In genomic region chr15:92616621-92617179, GRCh38 we compare ENCODE assay signal across 14 cellular contexts. TPM values are rescaled to one million over a fixed set of nuclear protein-coding genes. Genes with fewer than 3 reads are reported as not detected.
DNase-seq lines count a peak whose midpoint lies in the region; ATAC-seq, FAIRE-seq and TF ChIP-seq lines count a peak whose summit lies in the region.
"Had no signal": no experiment of that assay in that cellular context is flagged by ENCODE, and none has a peak within 500 bp of the region (broad histone marks: within the 10 kb centered on the region; RNA-seq: fewer than 3 reads in every experiment).

No MANE protein-coding gene starts in this region.

- POLR2A ChIA-PET in Caco-2 (lab: Charles Lee), result interaction anchor here (1.0 kb wide), 1 partner anchor 56 kb away, joined by 3 read pairs; no protein-coding TSS in a partner anchor

- peaks cover 37% of the 10 kb centered on the region for H3K4me1 ChIP-seq in Caco-2
- no peaks in the 10 kb centered on the region for H3K4me1 ChIP-seq in RWPE2 (ENCODE audit: insufficient read depth, poor library complexity, severe bottlenecking)
- peaks cover 19 to 28% of the 10 kb centered on the region in 2 donors for H3K4me1 ChIP-seq in left lung

- no peak for TF ChIP-seq POLR2A in GM12891 (IDR thresholded peaks at IDR 0.05; ENCODE audit: low read depth, low read length)

- H3K27ac ChIP-seq in RWPE2 (ENCODE audit: poor library complexity, severe bottlenecking) (no peak overlapping the region), left lung (peak overlapping the region; percentile 46 to 59)

- H3K27me3 ChIP-seq in Caco-2 (replicated peaks; ENCODE audit: control insufficient read depth, insufficient read depth, low read length), result no peaks in the 10 kb centered on the region
- H3K27me3 ChIP-seq in RWPE2 (ENCODE audit: insufficient read depth, poor library complexity, severe bottlenecking), result no peaks in the 10 kb centered on the region
- H3K27me3 ChIP-seq in left lung, result no peaks in the 10 kb centered on the region

- TF ChIP-seq CTCF in Caco-2 (IDR thresholded peaks at IDR 0.05; ENCODE audit: insufficient read depth in 1 of 2, low read depth in 1 of 2, low read length in 1 of 2, severe bottlenecking in 1 of 2, unreplicated experiment in 1 of 2) (no peak), RWPE2 (IDR thresholded peaks at IDR 0.05; ENCODE audit: poor library complexity, severe bottlenecking) (no peak), left lung (IDR thresholded peaks at IDR 0.05) (no peak), progenitor cell of endocrine pancreas (IDR thresholded peaks at IDR 0.05; ENCODE audit: unreplicated experiment) (no peak)

- ATAC-seq in RWPE2 (ENCODE audit: low read depth) (no peak), left lung (no peak), HG03135 (IDR thresholded peaks at IDR 0.05; ENCODE audit: unreplicated experiment) (no peak)

- H3K27ac Mint-ChIP-seq in Caco-2 (ENCODE audit: unreplicated experiment) (peak overlapping the region; percentile 86), progenitor cell of endocrine pancreas (peak overlapping the region; percentile 97)
- H3K27ac Mint-ChIP-seq: activated T-helper 1 cell treated with anti-CD3 and anti-CD28 coated beads, Interleukin-12 subunit alpha, Interleukin-12 subunit beta, Interleukin-2, Interleukin-4 antibody, amounts not matched to agents 30 ng/mL and 10 ng/mL and 1 ng/mL, durations not matched to agents 14 hours and 24 hours and 36 hours; T-helper 2 cell treated with Interferon-gamma antibody and Interleukin-4, amounts not matched to agents 5 μg/mL and 100 μg/mL, for 36 hours had no signal

- intact Hi-C loops in Caco-2 (cut with micrococcal nuclease; ENCODE audit: unreplicated experiment), result loop anchor here (2.0 to 5.0 kb wide), 5 partner anchors 22 to 94 kb away; partner anchors contain the start of gene FAM174B
- intact Hi-C loops in left lung (cut with DNase I), result no loop called here

- H3K9me3 ChIP-seq in Caco-2 (no peaks in the 10 kb centered on the region), RWPE2 (ENCODE audit: severe bottlenecking) (no peaks in the 10 kb centered on the region), left lung (no peaks in the 10 kb centered on the region)

- H3K4me3 ChIP-seq in Caco-2 (ENCODE audit: low read depth, low read length), result peak overlapping the region; percentile 9; the same call in 1 of the 2 replicates
- no peak overlapping the region for H3K4me3 ChIP-seq in RWPE2 (ENCODE audit: severe bottlenecking)
- H3K4me3 ChIP-seq in left lung, result no peak overlapping the region

- FAIRE-seq in GM12891 (lab: Jason Lieb, UNC), result no peak
- FAIRE-seq: keratinocyte had no signal

- DNase-seq in Caco-2, result peak in 1 of 2 experiments; percentile 19
- peak; percentile 64 for DNase-seq in RWPE2 (ENCODE audit: low spot score)
- no peak for DNase-seq in left lung
- no peak for DNase-seq in progenitor cell of endocrine pancreas (ENCODE audit: low spot score, unreplicated experiment)
- no peak for DNase-seq in NCI-H510A (lab: John Stamatoyannopoulos, UW)
- no peak for DNase-seq in GM12891 (ENCODE audit: insufficient read length, low spot score)
- DNase-seq in activated CD4-positive, alpha-beta T cell treated with anti-CD3 and anti-CD28 coated beads, Interleukin-2, amount 50 U/mL, for 1 hour, result no peak
- DNase-seq: activated CD4-positive, alpha-beta T cell treated with anti-CD3 and anti-CD28 coated beads, Interleukin-2, amount 50 U/mL, for 4 hours; effector CD4-positive, alpha-beta T cell; NCI-H1048 had no signal

- H3K4me3 Mint-ChIP-seq in Caco-2 (ENCODE audit: unreplicated experiment) (peak overlapping the region; percentile 72), progenitor cell of endocrine pancreas (ENCODE audit: low read depth) (no peak overlapping the region)
- H3K4me3 Mint-ChIP-seq: activated T-helper 1 cell treated with anti-CD3 and anti-CD28 coated beads, Interleukin-12 subunit alpha, Interleukin-12 subunit beta, Interleukin-2, Interleukin-4 antibody, amounts not matched to agents 30 ng/mL and 10 ng/mL and 1 ng/mL, durations not matched to agents 14 hours and 24 hours and 36 hours; T-helper 2 cell treated with Interferon-gamma antibody and Interleukin-4, amounts not matched to agents 5 μg/mL and 100 μg/mL, for 36 hours had no signal

- CTCF ChIA-PET in Caco-2 (lab: Charles Lee), result interaction anchor here (0.7 to 1.8 kb wide), 3 partner anchors 95 to 180 kb away, joined by 3 to 9 read pairs (median 3); no protein-coding TSS in a partner anchor

- H3K27me3 Mint-ChIP-seq in Caco-2 (ENCODE audit: insufficient read depth, unreplicated experiment), result no peaks in the 10 kb centered on the region
- no peaks in the 10 kb centered on the region for H3K27me3 Mint-ChIP-seq in progenitor cell of endocrine pancreas

- H3K4me1 Mint-ChIP-seq in Caco-2 (ENCODE audit: low read depth, unreplicated experiment) (peaks cover 30% of the 10 kb centered on the region), progenitor cell of endocrine pancreas (ENCODE audit: low read depth) (peaks cover 26% of the 10 kb centered on the region)

- H3K36me3 ChIP-seq in Caco-2 (ENCODE audit: control insufficient read depth, insufficient read depth, low read length), result no peaks in the 10 kb centered on the region; the same call in 1 of the 2 replicates
- H3K36me3 ChIP-seq in RWPE2 (ENCODE audit: low read depth), result no peaks in the 10 kb centered on the region
- no peaks in the 10 kb centered on the region for H3K36me3 ChIP-seq in left lung

- no TSS peak for BruUV-seq in Caco-2 (replicated peaks; lab: Mats Ljungman, UMichigan)

- H3K9me3 Mint-ChIP-seq in Caco-2 (ENCODE audit: unreplicated experiment) (no peaks in the 10 kb centered on the region), progenitor cell of endocrine pancreas (ENCODE audit: low read depth) (no peaks in the 10 kb centered on the region)
- H3K9me3 Mint-ChIP-seq: activated T-helper 1 cell treated with anti-CD3 and anti-CD28 coated beads, Interleukin-12 subunit alpha, Interleukin-12 subunit beta, Interleukin-2, Interleukin-4 antibody, amounts not matched to agents 30 ng/mL and 10 ng/mL and 1 ng/mL, durations not matched to agents 14 hours and 24 hours and 36 hours; T-helper 2 cell treated with Interferon-gamma antibody and Interleukin-4, amounts not matched to agents 5 μg/mL and 100 μg/mL, for 36 hours had no signal

- H3K36me3 Mint-ChIP-seq in Caco-2 (ENCODE audit: insufficient read depth, unreplicated experiment) (peaks cover 67% of the 10 kb centered on the region), progenitor cell of endocrine pancreas (ENCODE audit: insufficient read depth) (peaks cover 4% of the 10 kb centered on the region)

TF ChIP-seq in GM12891, 5 proteins besides CTCF, POLR2A, EP300 and RAD21:
- no peak for TF ChIP-seq POLR2AphosphoS5 (IDR thresholded peaks at IDR 0.05; ENCODE audit: low read depth, low read length)
- TF ChIP-seq TAF1 (IDR thresholded peaks at IDR 0.05; ENCODE audit: low read depth, low read length), result no peak
- TF ChIP-seq SPI1 (IDR thresholded peaks at IDR 0.05; ENCODE audit: low read depth, low read length), result no peak
- TF ChIP-seq PAX5 (IDR thresholded peaks at IDR 0.05; ENCODE audit: insufficient read depth, low read length, severe bottlenecking), result no peak
- TF ChIP-seq POU2F2 (IDR thresholded peaks at IDR 0.05; ENCODE audit: low read depth, low read length), result no peak

RNA-seq across cellular contexts. Expression of gene FAM174B, which starts 38.9 kb away (rescaled TPM):
- 79.4 and 87.5 TPM in 2 replicates for total RNA-seq in Caco-2 (2022)
- 10 to 100 TPM; 42.8 to 66.3 TPM for total RNA-seq in left lung
- 33.4 and 37.0 TPM in 2 replicates for total RNA-seq in progenitor cell of endocrine pancreas
- polyA plus RNA-seq in GM12891 (2012; ENCODE audit: low read depth, missing spikeins), result 28.6 TPM
